13 cellular contexts compared by ENCODE assay signal in the genomic region with DNA sequence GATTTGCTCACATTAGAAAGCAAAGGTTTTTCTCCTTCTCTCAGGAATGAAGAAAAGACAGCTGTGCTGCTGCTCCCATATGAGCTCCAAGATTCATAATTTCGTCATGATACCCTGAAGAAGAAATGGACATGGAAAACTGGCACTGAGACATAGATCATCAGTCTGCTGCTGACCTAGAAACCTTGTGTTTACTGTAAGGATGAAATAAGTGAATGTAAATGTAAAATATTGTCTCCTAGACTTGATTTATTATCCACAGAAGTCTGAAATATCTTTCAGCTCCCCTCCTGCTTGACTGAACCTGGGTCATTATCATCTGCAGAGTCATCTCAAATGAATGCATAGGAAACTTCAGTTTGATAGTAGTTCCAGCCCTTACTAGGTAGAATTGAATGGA.
DNase-seq lines count a peak whose midpoint lies in the region; ATAC-seq and TF ChIP-seq lines count a peak whose summit lies in the region.
"Had no signal": no experiment of that assay in that cellular context is flagged by ENCODE, and none has a peak within 500 bp of the region (broad histone marks: within the 10 kb centered on the region; RNA-seq: fewer than 3 reads in every experiment).

No MANE protein-coding gene starts in this region.

- DNase-seq in amniotic epithelial cell (ENCODE audit: low read depth) = peak; percentile 66
- peak; percentile 57 for DNase-seq in kidney glomerular epithelial cell (lab: John Stamatoyannopoulos, UW)
- DNase-seq in nephron progenitor cell = no peak
- no peak for DNase-seq in esophagus squamous epithelium (lab: John Stamatoyannopoulos, UW)
- DNase-seq: ACHN; CD4-positive, CD25-positive, alpha-beta regulatory T cell; DMS53; GF-D8 had no signal

- H3K9ac ChIP-seq in subcutaneous abdominal adipose tissue (ENCODE audit: low read length in 5 of 5) = no peak overlapping the region
- H3K9ac ChIP-seq: BLaER1 treated with 17β-estradiol and CSF1 and Interleukin-3, amounts not matched to agents 10 nM and 100 nM had no signal

- H3K27ac ChIP-seq in subcutaneous abdominal adipose tissue (ENCODE audit: low read depth, low read length) (peak overlapping the region; percentile 8), esophagus squamous epithelium (no peak overlapping the region)
- H3K27ac ChIP-seq: BLaER1 treated with 17β-estradiol and CSF1 and Interleukin-3, amounts not matched to agents 10 nM and 100 nM had no signal

- H3K36me3 Mint-ChIP-seq in nephron progenitor cell (ENCODE audit: low read depth) = no peaks in the 10 kb centered on the region
- H3K36me3 Mint-ChIP-seq: CD4-positive, CD25-positive, alpha-beta regulatory T cell had no signal

- no peaks in the 10 kb centered on the region for H3K27me3 ChIP-seq in subcutaneous abdominal adipose tissue (ENCODE audit: control insufficient read depth in 5 of 5, insufficient read depth in 4 of 5, low read length in 5 of 5)
- H3K27me3 ChIP-seq in esophagus squamous epithelium = no peaks in the 10 kb centered on the region
- H3K27me3 ChIP-seq: BLaER1 treated with 17β-estradiol and CSF1 and Interleukin-3, amounts not matched to agents 10 nM and 100 nM had no signal

- H3K4me3 ChIP-seq in subcutaneous abdominal adipose tissue (ENCODE audit: low read depth in 1 of 5, low read length in 5 of 5) = no peak overlapping the region
- H3K4me3 ChIP-seq in esophagus squamous epithelium = no peak overlapping the region
- H3K4me3 ChIP-seq: BLaER1 treated with 17β-estradiol and CSF1 and Interleukin-3, amounts not matched to agents 10 nM and 100 nM had no signal

- H3K9me3 Mint-ChIP-seq in nephron progenitor cell = no peaks in the 10 kb centered on the region

- H3K9me3 ChIP-seq in subcutaneous abdominal adipose tissue (ENCODE audit: control insufficient read depth in 5 of 5, low read length in 5 of 5) (no peaks in the 10 kb centered on the region), esophagus squamous epithelium (no peaks in the 10 kb centered on the region)
- H3K9me3 ChIP-seq: BLaER1 treated with 17β-estradiol and CSF1 and Interleukin-3, amounts not matched to agents 10 nM and 100 nM had no signal

- H3K27me3 Mint-ChIP-seq in nephron progenitor cell (ENCODE audit: low read depth, poor library complexity) = no peaks in the 10 kb centered on the region
- H3K27me3 Mint-ChIP-seq: CD4-positive, CD25-positive, alpha-beta regulatory T cell had no signal

- intact Hi-C loops in esophagus squamous epithelium (cut with DNase I) = no loop called here

- 33 to 60% methylated on average over 1 of the region's 1 CpG for WGBS in esophagus squamous epithelium, 2 donors

- ATAC-seq in GM18519 (IDR thresholded peaks at IDR 0.05; ENCODE audit: low FRiP score, unreplicated experiment) (no peak), HG03196 (IDR thresholded peaks at IDR 0.05; ENCODE audit: unreplicated experiment) (no peak)
- ATAC-seq: HCT116 had no signal

- no peaks in the 10 kb centered on the region for H3K36me3 ChIP-seq in subcutaneous abdominal adipose tissue (ENCODE audit: control insufficient read depth in 5 of 5, insufficient read depth in 5 of 5, low read length in 5 of 5)
- H3K36me3 ChIP-seq in esophagus squamous epithelium = no peaks in the 10 kb centered on the region
- H3K36me3 ChIP-seq: BLaER1 treated with 17β-estradiol and CSF1 and Interleukin-3, amounts not matched to agents 10 nM and 100 nM had no signal

- no peak for TF ChIP-seq POLR2A in esophagus squamous epithelium (IDR thresholded peaks at IDR 0.05)

- no peak for TF ChIP-seq CTCF in nephron progenitor cell (IDR thresholded peaks at IDR 0.05)
- no peak for TF ChIP-seq CTCF in esophagus squamous epithelium (IDR thresholded peaks at IDR 0.05)

- H3K4me1 ChIP-seq in subcutaneous abdominal adipose tissue (ENCODE audit: control insufficient read depth in 5 of 5, insufficient read depth in 5 of 5, low read length in 5 of 5) = peaks cover 0 to 21% (median 10%) of the 10 kb centered on the region in 5 donors
- no peaks in the 10 kb centered on the region for H3K4me1 ChIP-seq in esophagus squamous epithelium

- H3K4me1 Mint-ChIP-seq in nephron progenitor cell = peaks cover 38% of the 10 kb centered on the region
- H3K4me1 Mint-ChIP-seq: CD4-positive, CD25-positive, alpha-beta regulatory T cell had no signal

- H3K4me3 Mint-ChIP-seq in nephron progenitor cell = no peak overlapping the region
- H3K4me3 Mint-ChIP-seq: CD4-positive, CD25-positive, alpha-beta regulatory T cell had no signal

- peak overlapping the region; percentile 95 for H3K27ac Mint-ChIP-seq in nephron progenitor cell
- H3K27ac Mint-ChIP-seq: CD4-positive, CD25-positive, alpha-beta regulatory T cell had no signal

Comparison
In these comparisons a context has a peak if more than half of its experiments do, and no peak if none do; other contexts are left out.
1. DNase-seq: peak in amniotic epithelial cell (single experiment) and kidney glomerular epithelial cell (single experiment); none in nephron progenitor cell (single experiment) and esophagus squamous epithelium (single experiment).